Comparison of ENCODE assay signal across 7 cellular contexts in the genomic region with DNA sequence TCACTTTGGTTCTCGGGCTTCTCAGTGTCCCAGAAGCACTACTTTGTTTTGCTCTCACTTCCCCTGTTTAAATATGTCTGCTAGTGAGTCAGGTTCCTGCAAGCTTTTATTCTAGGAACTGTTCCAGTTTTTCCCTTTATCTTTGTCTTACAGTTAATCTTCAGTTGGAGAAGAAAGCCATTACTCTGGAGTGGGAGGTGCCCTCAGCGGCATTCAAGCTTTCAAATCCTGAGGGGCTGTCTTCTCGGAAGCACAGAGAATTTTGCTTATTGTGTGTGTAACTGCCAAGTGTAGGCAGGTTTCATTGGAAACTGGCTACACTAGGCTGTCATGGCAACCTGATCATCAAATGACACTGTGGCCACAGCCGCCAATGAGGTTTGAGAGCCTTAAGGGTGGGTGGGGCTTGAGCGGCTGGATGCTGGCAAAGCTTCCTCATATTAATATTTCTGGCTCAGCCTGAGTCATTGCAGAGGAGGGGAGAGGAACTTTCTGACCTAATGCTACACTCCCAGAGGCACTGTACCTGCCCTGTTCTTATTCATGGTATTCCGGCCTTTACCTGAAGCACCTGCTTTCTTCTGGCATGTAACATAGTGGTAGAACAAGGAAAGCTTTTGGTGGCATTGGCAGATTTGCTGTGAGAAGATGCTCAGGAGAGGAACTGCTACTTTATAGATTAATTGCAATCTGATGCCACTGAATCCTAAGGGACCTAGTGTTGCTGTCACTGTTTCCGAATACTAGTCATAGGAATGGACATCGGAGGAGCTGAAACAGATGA. TPM values are rescaled to one million over a fixed set of nuclear protein-coding genes. Genes with fewer than 3 reads are reported as not detected.
DNase-seq lines count a peak whose midpoint lies in the region; ATAC-seq, FAIRE-seq and TF ChIP-seq lines count a peak whose summit lies in the region.

No MANE protein-coding gene starts in this region.

- peaks cover 7% of the 10 kb centered on the region for H4K20me1 ChIP-seq in smooth muscle cell (ENCODE audit: low read depth)

- no peak for FAIRE-seq in bronchial epithelial cell (lab: Jason Lieb, UNC)

- WGBS in smooth muscle cell (ENCODE audit: low lambda C conversion rate) = 48% methylated on average over 8 of the region's 8 CpGs

- H3K4me1 ChIP-seq in smooth muscle cell (ENCODE audit: low read depth) = peaks cover 18% of the 10 kb centered on the region

- H3K27ac ChIP-seq in VCaP (peak overlapping the region; percentile 68), smooth muscle cell (ENCODE audit: low read depth) (peak overlapping the region; percentile 99)

- peak overlapping the region; percentile 79 for H3K4me2 ChIP-seq in smooth muscle cell

- H3K36me3 ChIP-seq in bronchial epithelial cell (ENCODE audit: control insufficient read depth, insufficient read depth, low read length) (no peaks in the 10 kb centered on the region), smooth muscle cell (ENCODE audit: low read depth) (no peaks in the 10 kb centered on the region)

- H2AFZ ChIP-seq in smooth muscle cell (ENCODE audit: low read depth) = no peak overlapping the region

- H3F3A ChIP-seq in smooth muscle cell (ENCODE audit: low read depth) = peaks cover 32% of the 10 kb centered on the region

- H3K79me2 ChIP-seq in smooth muscle cell (ENCODE audit: low read depth) = peaks cover 36% of the 10 kb centered on the region

- H3K27me3 ChIP-seq in bronchial epithelial cell (ENCODE audit: control insufficient read depth, insufficient read depth, low read length) (no peaks in the 10 kb centered on the region), smooth muscle cell (ENCODE audit: low read depth) (no peaks in the 10 kb centered on the region)

- H3K4me3 ChIP-seq in bronchial epithelial cell (ENCODE audit: low read depth, low read length) (no peak overlapping the region), smooth muscle cell (peak overlapping the region; percentile 31)

- peak; percentile 92 for DNase-seq in NCI-H2107 (lab: John Stamatoyannopoulos, UW)
- peak; percentile 97 for DNase-seq in bronchial epithelial cell (ENCODE audit: low read depth)
- DNase-seq in iris pigment epithelial cell (ENCODE audit: low read depth) = peak; percentile 98
- peak; percentile 56 for DNase-seq in smooth muscle cell (lab: John Stamatoyannopoulos, UW; ENCODE audit: unreplicated experiment)

- ATAC-seq in GM18517 (IDR thresholded peaks at IDR 0.05; ENCODE audit: unreplicated experiment) (peak; percentile 71), HG02981 (IDR thresholded peaks at IDR 0.05; ENCODE audit: unreplicated experiment) (peak; percentile 90)

- H3K9ac ChIP-seq in smooth muscle cell (ENCODE audit: low read depth) = peak overlapping the region; percentile 90

- H3K9me3 ChIP-seq in smooth muscle cell (replicated peaks; ENCODE audit: low read depth) = no peaks in the 10 kb centered on the region

- no peak for TF ChIP-seq CTCF in VCaP (conservative IDR thresholded peaks at IDR 0.05)
- TF ChIP-seq CTCF in bronchial epithelial cell (IDR thresholded peaks at IDR 0.05; ENCODE audit: insufficient read depth, low read length, severe bottlenecking) = no peak
- TF ChIP-seq CTCF in smooth muscle cell (IDR thresholded peaks at IDR 0.05; ENCODE audit: borderline replicate concordance, insufficient read depth, poor library complexity, severe bottlenecking) = no peak

RNA-seq across cellular contexts. Expression of gene SLC25A25, which starts 26.3 kb away (rescaled TPM):
- total RNA-seq in bronchial epithelial cell (12.6 and 17.2 TPM in 2 replicates), smooth muscle cell (15.7 and 20.6 TPM in 2 replicates)
- 19.9 and 20.5 TPM in 2 replicates for polyA plus RNA-seq in smooth muscle cell

RNA-seq across cellular contexts. Expression of gene NAIF1, which starts 27.2 kb away (rescaled TPM):
- total RNA-seq in bronchial epithelial cell = 10.3 and 12.4 TPM in 2 replicates
- 3.8 and 5.2 TPM in 2 replicates for total RNA-seq in smooth muscle cell
- 6.7 and 8.9 TPM in 2 replicates for polyA plus RNA-seq in smooth muscle cell

RNA-seq across cellular contexts. Expression of gene PTGES2, which starts 33.2 kb away (rescaled TPM):
- total RNA-seq in bronchial epithelial cell = 130 and 137 TPM in 2 replicates
- total RNA-seq in smooth muscle cell = 20.7 and 31.5 TPM in 2 replicates
- polyA plus RNA-seq in smooth muscle cell = 78.6 and 102 TPM in 2 replicates

RNA-seq across cellular contexts. Expression of gene LCN2, which starts 54.9 kb away (rescaled TPM):
- 48.4 and 110 TPM in 2 replicates for total RNA-seq in bronchial epithelial cell
- total RNA-seq in smooth muscle cell = not detected in 2 replicates
- 0.38 TPM in 1 of 2 replicates, not detected in the other for polyA plus RNA-seq in smooth muscle cell
